Comparison of ENCODE assay signal across 8 cellular contexts in genomic region chr13:48001127-48001881, GRCh38. TPM values are rescaled to one million over a fixed set of nuclear protein-coding genes. Genes with fewer than 3 reads are reported as not detected.
DNase-seq lines count a peak whose midpoint lies in the region; ATAC-seq and TF ChIP-seq lines count a peak whose summit lies in the region.

Gene SUCLA2 (minus strand): TSS chr13:48001273. CDS start chr13:48001269, 4 bp downstream.

- H3K36me3 Mint-ChIP-seq in CD4-positive, CD25-positive, alpha-beta regulatory T cell: peaks cover 7% of the 10 kb centered on the region
- H3K36me3 Mint-ChIP-seq in activated CD4-positive, alpha-beta memory T cell treated with anti-CD3 and anti-CD28 coated beads for 36 hours: peaks cover under 1% of the 10 kb centered on the region

- intact Hi-C loops in activated CD4-positive, alpha-beta memory T cell treated with anti-CD3 and anti-CD28 coated beads for 36 hours (cut with micrococcal nuclease): loop anchor here (1.0 to 10.0 kb wide), 3 partner anchors 36 to 1207 kb away; partner anchors contain the start of genes ESD, MED4 and NUDT15
- intact Hi-C loops in dorsolateral prefrontal cortex (cut with DNase I) (loop anchor here (1.0 to 2.0 kb wide), 2 partner anchors 35 to 37 kb away; partner anchors contain the start of gene NUDT15 (in 1 of the 2)), lower leg skin (cut with DNase I; ENCODE audit: low total_unique reads) (no loop called here)

- TF ChIP-seq POLR2A in lower leg skin (IDR thresholded peaks at IDR 0.05): no peak

- peaks cover 5% of the 10 kb centered on the region for H3K36me3 ChIP-seq in CD4-positive, CD25-positive, alpha-beta regulatory T cell (ENCODE audit: control insufficient read depth, insufficient read depth, low read length)

- H3K27ac ChIP-seq in CD4-positive, CD25-positive, alpha-beta regulatory T cell (ENCODE audit: insufficient read depth, low read length, poor library complexity, severe bottlenecking): peak within 1 kb of the TSS; percentile 66
- peak within 1 kb of the TSS in 57 of 59 donors; percentile 6 to 95 (median 80) for H3K27ac ChIP-seq in dorsolateral prefrontal cortex

- peak within 1 kb of the TSS; percentile 90 for H3K4me3 ChIP-seq in CD4-positive, CD25-positive, alpha-beta regulatory T cell (ENCODE audit: low read depth, low read length)
- peak within 1 kb of the TSS; percentile 62 to 100 (median 97) for H3K4me3 ChIP-seq in dorsolateral prefrontal cortex
- peak within 1 kb of the TSS; percentile 98 for H3K4me3 ChIP-seq in lower leg skin (ENCODE audit: low read depth, poor library complexity, severe bottlenecking)

- WGBS in lower leg skin, 2 donors: 1 to 8% methylated on average over 30 to 52 of the region's 52 CpGs

- H3K27me3 Mint-ChIP-seq in CD4-positive, CD25-positive, alpha-beta regulatory T cell: no peaks in the 10 kb centered on the region
- H3K27me3 Mint-ChIP-seq in activated CD4-positive, alpha-beta memory T cell treated with anti-CD3 and anti-CD28 coated beads for 36 hours: no peaks in the 10 kb centered on the region

- H3K4me1 Mint-ChIP-seq in CD4-positive, CD25-positive, alpha-beta regulatory T cell: peaks cover 19 to 42% (median 29%) of the 10 kb centered on the region in 4 donors
- peaks cover 29% of the 10 kb centered on the region for H3K4me1 Mint-ChIP-seq in activated CD4-positive, alpha-beta memory T cell treated with anti-CD3 and anti-CD28 coated beads for 36 hours (ENCODE audit: low read depth)

- H3K4me3 Mint-ChIP-seq in CD4-positive, CD25-positive, alpha-beta regulatory T cell: peak within 1 kb of the TSS; percentile 96 to 100 (median 98)
- peak within 1 kb of the TSS; percentile 93 for H3K4me3 Mint-ChIP-seq in activated CD4-positive, alpha-beta memory T cell treated with anti-CD3 and anti-CD28 coated beads for 36 hours

- H3K9me3 Mint-ChIP-seq in CD4-positive, CD25-positive, alpha-beta regulatory T cell: peaks cover 0 to 1% (median 0%) of the 10 kb centered on the region in 7 donors
- H3K9me3 Mint-ChIP-seq in activated CD4-positive, alpha-beta memory T cell treated with anti-CD3 and anti-CD28 coated beads for 36 hours: no peaks in the 10 kb centered on the region

- no peaks in the 10 kb centered on the region for H3K9me3 ChIP-seq in CD4-positive, CD25-positive, alpha-beta regulatory T cell (ENCODE audit: control insufficient read depth in 2 of 2, low read length in 2 of 2)

- H3K4me1 ChIP-seq in CD4-positive, CD25-positive, alpha-beta regulatory T cell (ENCODE audit: control insufficient read depth, insufficient read depth, low read length, poor library complexity, severe bottlenecking): peaks cover 21% of the 10 kb centered on the region

- POLR2A ChIA-PET in activated CD4-positive, alpha-beta memory T cell treated with anti-CD3 and anti-CD28 coated beads for 36 hours (lab: Charles Lee): interaction anchor here (1.2 kb wide), 1 partner anchor 36 kb away, joined by 9 read pairs; the partner anchor contains the start of gene NUDT15

- CTCF ChIA-PET in activated CD4-positive, alpha-beta memory T cell treated with anti-CD3 and anti-CD28 coated beads for 36 hours (lab: Charles Lee): interaction anchor here (1.8 kb wide), 1 partner anchor 37 kb away, joined by 7 read pairs; the partner anchor contains the start of gene NUDT15

- TF ChIP-seq CTCF in dorsolateral prefrontal cortex (IDR thresholded peaks at IDR 0.05 in 54 of 56, conservative IDR thresholded peaks at IDR 0.05 in 2 of 56; ENCODE audit: low read depth in 1 of 56, partially characterized antibody in 56 of 56) (peak in 39 of 56 donors; percentile 11 to 58 (median 32)), lower leg skin (IDR thresholded peaks at IDR 0.05) (no peak)

- peak within 1 kb of the TSS; percentile 76 to 96 (median 95) for H3K27ac Mint-ChIP-seq in CD4-positive, CD25-positive, alpha-beta regulatory T cell
- peak within 1 kb of the TSS; percentile 69 for H3K27ac Mint-ChIP-seq in activated CD4-positive, alpha-beta memory T cell treated with anti-CD3 and anti-CD28 coated beads for 36 hours

- no peaks in the 10 kb centered on the region for H3K27me3 ChIP-seq in CD4-positive, CD25-positive, alpha-beta regulatory T cell (ENCODE audit: control insufficient read depth, insufficient read depth, low read length)
- H3K27me3 ChIP-seq in dorsolateral prefrontal cortex: no peaks in the 10 kb centered on the region

- DNase-seq in CD4-positive, CD25-positive, alpha-beta regulatory T cell: peak; percentile 82 to 93 (median 88)
- peak; percentile 59 for DNase-seq in NCI-H82 treated with DMSO at 0.1 percent for 48 hours (lab: John Stamatoyannopoulos, UW; ENCODE audit: unreplicated experiment)
- DNase-seq in activated CD4-positive, alpha-beta memory T cell treated with anti-CD3 and anti-CD28 coated beads for 36 hours: peak; percentile 93
- DNase-seq in dorsolateral prefrontal cortex: peak; percentile 76 to 97 (median 86)
- DNase-seq in lower leg skin (ENCODE audit: low spot score in 2 of 2): peak; percentile 76 to 96
- peak; percentile 88 to 93 for DNase-seq in stimulated activated CD4-positive, alpha-beta T cell treated with anti-CD3 and anti-CD28 coated beads, Interleukin-4, amount 100 ng/mL, for 4 hours

- peak; percentile 98 to 99 for ATAC-seq in CD4-positive, CD25-positive, alpha-beta regulatory T cell (ENCODE audit: low read depth in 2 of 2)
- peak; percentile 100 for ATAC-seq in GM19397 (IDR thresholded peaks at IDR 0.05; ENCODE audit: unreplicated experiment)
- ATAC-seq in HG03565 (IDR thresholded peaks at IDR 0.05; ENCODE audit: unreplicated experiment): peak; percentile 99

RNA-seq across cellular contexts. Expression of gene SUCLA2, which starts in this region (rescaled TPM):
- 25.8 TPM for total RNA-seq in CD4-positive, CD25-positive, alpha-beta regulatory T cell
- 10 to 100 TPM; 14.0 to 24.0 (median 17.1) TPM for polyA plus RNA-seq in CD4-positive, CD25-positive, alpha-beta regulatory T cell
- 10 to 100 TPM; 39.2 to 41.3 TPM for total RNA-seq in activated CD4-positive, alpha-beta memory T cell treated with anti-CD3 and anti-CD28 coated beads for 36 hours
- total RNA-seq in dorsolateral prefrontal cortex: 100 to 1,000 TPM in 15 of 120 experiments, 10 to 100 TPM in 105; 33.6 to 119 (median 82.7) TPM
- 10 to 100 TPM; 27.4 to 39.3 (median 35.4) TPM for total RNA-seq in lower leg skin

Comparison
In these comparisons a context has a peak if more than half of its experiments do, and no peak if none do; other contexts are left out.
1. Peak in every context shown above with its lines: DNase-seq, ATAC-seq, H3K4me3 ChIP-seq and H3K27ac ChIP-seq.
2. CTCF ChIP-seq: peak in dorsolateral prefrontal cortex (39 of 56); none in lower leg skin (0 of 3).